9 cellular contexts compared by ENCODE assay signal in genomic region chr1:2298685-2299673, GRCh38.
DNase-seq lines count a peak whose midpoint lies in the region; ATAC-seq, FAIRE-seq and TF ChIP-seq lines count a peak whose summit lies in the region.
"Had no signal": no experiment of that assay in that cellular context is flagged by ENCODE, and none has a peak within 500 bp of the region (broad histone marks: within the 10 kb centered on the region; RNA-seq: fewer than 3 reads in every experiment).

No MANE protein-coding gene starts in this region.

- POLR2A ChIA-PET in GM12878 (lab: Charles Lee), result interaction anchor here (1.3 kb wide), 1 partner anchor 99 kb away, joined by 6 read pairs; no protein-coding TSS in a partner anchor

- H3K9ac ChIP-seq in GM12878 (ENCODE audit: control insufficient read depth, insufficient read depth, low read length), result no peak overlapping the region

- H3K27ac Mint-ChIP-seq in T-helper 1 cell treated with Interleukin-12 subunit alpha and Interleukin-12 subunit beta and Interleukin-4 antibody, amounts not matched to agents 30 μg/mL and 1 μg/mL, for 36 hours, result peak overlapping the region; percentile 74

- in situ Hi-C loops in GM12878 (cut with MboI), result loop anchor here (5.0 kb wide), 1 partner anchor 42 kb away; no protein-coding TSS in a partner anchor

- TF ChIP-seq POLR2A in GM12878 (IDR thresholded peaks at IDR 0.05; ENCODE audit: low read depth, low read length), result no peak

- ATAC-seq in GM12878 (no peak), left lung (peak; percentile 44), GM19035 (IDR thresholded peaks at IDR 0.05; ENCODE audit: unreplicated experiment) (no peak)

- RAD21 ChIA-PET in GM12878 (lab: Charles Lee; ENCODE audit: unreplicated experiment), result interaction anchor here (1.4 to 2.4 kb wide), 2 partner anchors 17 to 65 kb away, joined by 3 to 13 read pairs; no protein-coding TSS in a partner anchor

- H3K9me3 ChIP-seq in GM12878 (replicated peaks; ENCODE audit: control insufficient read depth, insufficient read depth, low read length) (no peaks in the 10 kb centered on the region), left lung (no peaks in the 10 kb centered on the region)
- H3K9me3 ChIP-seq: A549 had no signal

- TF ChIP-seq CTCF in GM12878 (IDR thresholded peaks at IDR 0.05 in 2 of 3, conservative IDR thresholded peaks at IDR 0.05 in 1 of 3; ENCODE audit: control insufficient read depth in 2 of 3, extremely low read depth in 1 of 3, insufficient read depth in 1 of 3, low read depth in 3 of 3, low read length in 3 of 3) (no peak), left lung (IDR thresholded peaks at IDR 0.05) (no peak)

- peaks cover 18% of the 10 kb centered on the region for H3K79me2 ChIP-seq in GM12878 (ENCODE audit: control insufficient read depth, insufficient read depth, low read length)

- H3K9me3 Mint-ChIP-seq in T-helper 1 cell treated with Interleukin-12 subunit alpha and Interleukin-12 subunit beta and Interleukin-4 antibody, amounts not matched to agents 30 μg/mL and 1 μg/mL, for 36 hours, result no peaks in the 10 kb centered on the region

- H3K36me3 ChIP-seq in GM12878 (ENCODE audit: control insufficient read depth in 2 of 2, insufficient read depth in 2 of 2, low read length in 1 of 2), result peaks cover 0 to under 1% of the 10 kb centered on the region in 2 experiments; a peak in 2 of 4 replicates
- H3K36me3 ChIP-seq in left lung, result peaks cover 0 to 29% of the 10 kb centered on the region in 2 donors

- H3K4me3 Mint-ChIP-seq in T-helper 1 cell treated with Interleukin-12 subunit alpha and Interleukin-12 subunit beta and Interleukin-4 antibody, amounts not matched to agents 30 μg/mL and 1 μg/mL, for 36 hours, result peak overlapping the region; percentile 17

- TF ChIP-seq RAD21 in GM12878 (IDR thresholded peaks at IDR 0.05; ENCODE audit: insufficient read depth, low read depth, low read length), result no peak

- SMC1A ChIA-PET in GM12878 (lab: Charles Lee; ENCODE audit: uncharacterized antibody, unreplicated experiment), result interaction anchor here (2.0 kb wide), 1 partner anchor 70 kb away, joined by 6 read pairs; no protein-coding TSS in a partner anchor

- no peak overlapping the region for H2AFZ ChIP-seq in GM12878 (ENCODE audit: control insufficient read depth, low read depth, low read length)

- peak overlapping the region; percentile 85 for H3K4me2 ChIP-seq in GM12878 (ENCODE audit: control insufficient read depth, insufficient read depth)
- H3K4me2 ChIP-seq: A549 had no signal

- no TSS peak for BruUV-seq in GM12878 (replicated peaks; lab: Mats Ljungman, UMichigan)

- CTCF ChIA-PET in GM12878 (lab: Yijun Ruan, JAX), result interaction anchor here (1.1 to 2.1 kb wide), 2 partner anchors 8 to 70 kb away, joined by 3 to 6 read pairs; no protein-coding TSS in a partner anchor

- WGBS in GM12878 (ENCODE audit: insufficient coverage, insufficient replicate concordance, low lambda C conversion rate, missing lambda C conversion rate), result 93% methylated on average over 32 of the region's 38 CpGs

- H3K27me3 ChIP-seq in GM12878 (replicated peaks in 1 of 2; ENCODE audit: control insufficient read depth in 2 of 2, insufficient read depth in 2 of 2, low read length in 1 of 2), result no peaks in the 10 kb centered on the region
- H3K27me3 ChIP-seq in left lung, result no peaks in the 10 kb centered on the region

- intact Hi-C loops in GM12878 (cut with micrococcal nuclease; ENCODE audit: unreplicated experiment) (loop anchor here (10.0 kb wide), 1 partner anchor 64 kb away; no protein-coding TSS in a partner anchor), left lung (cut with DNase I) (no loop called here), posterior cingulate gyrus (cut with DNase I) (no loop called here)

- TF ChIP-seq EP300 in GM12878 (IDR thresholded peaks at IDR 0.05; ENCODE audit: borderline replicate concordance in 1 of 2, control insufficient read depth in 1 of 2, low read depth in 2 of 2, low read length in 2 of 2), result no peak

- H3K36me3 Mint-ChIP-seq in T-helper 1 cell treated with Interleukin-12 subunit alpha and Interleukin-12 subunit beta and Interleukin-4 antibody, amounts not matched to agents 30 μg/mL and 1 μg/mL, for 36 hours (ENCODE audit: low read depth), result peaks cover 10% of the 10 kb centered on the region

- no peaks in the 10 kb centered on the region for H3K27me3 Mint-ChIP-seq in T-helper 1 cell treated with Interleukin-12 subunit alpha and Interleukin-12 subunit beta and Interleukin-4 antibody, amounts not matched to agents 30 μg/mL and 1 μg/mL, for 36 hours (ENCODE audit: low read depth)

- H3K27ac ChIP-seq in GM12878 (ENCODE audit: control insufficient read depth, insufficient read depth) (peak overlapping the region; percentile 91), left lung (peak overlapping the region; percentile 87 to 92), substantia nigra (ENCODE audit: low read depth, low read length, poor library complexity, severe bottlenecking) (peak overlapping the region; percentile 49)
- H3K27ac ChIP-seq: A549 had no signal

- H3K4me1 Mint-ChIP-seq in T-helper 1 cell treated with Interleukin-12 subunit alpha and Interleukin-12 subunit beta and Interleukin-4 antibody, amounts not matched to agents 30 μg/mL and 1 μg/mL, for 36 hours (ENCODE audit: low read depth), result peaks cover 42% of the 10 kb centered on the region

- H3K4me3 ChIP-seq in GM12878 (no peak overlapping the region), left lung (no peak overlapping the region)
- H3K4me3 ChIP-seq: A549 had no signal

- H3K4me1 ChIP-seq in GM12878 (ENCODE audit: control insufficient read depth, insufficient read depth, low read length) (peaks cover 28% of the 10 kb centered on the region), left lung (peaks cover 32 to 62% of the 10 kb centered on the region in 2 donors)
- H3K4me1 ChIP-seq: A549 had no signal

- no peak for FAIRE-seq in GM12878 (lab: Jason Lieb, UNC)
- FAIRE-seq: A549 had no signal

- no peaks in the 10 kb centered on the region for H4K20me1 ChIP-seq in GM12878 (ENCODE audit: control insufficient read depth, insufficient read depth)

- DNase-seq in T-helper 1 cell (no peak), GM12878 (ENCODE audit: low read depth, low spot score) (no peak), left lung (peak in 1 of 2 donors; percentile 68), substantia nigra (lab: John Stamatoyannopoulos, UW) (peak in 9 of 49 donors; percentile 13 to 51 (median 36)), posterior cingulate gyrus (no peak), COLO829 (ENCODE audit: low spot score) (no peak)

TF ChIP-seq in GM12878, 131 proteins besides CTCF, POLR2A, EP300 and RAD21 (continues in another document):
- TF ChIP-seq RB1 (IDR thresholded peaks at IDR 0.05; ENCODE audit: borderline replicate concordance), result no peak
- TF ChIP-seq ATF2 (IDR thresholded peaks at IDR 0.05; ENCODE audit: low read length), result no peak
- TF ChIP-seq ASH2L (IDR thresholded peaks at IDR 0.05; ENCODE audit: borderline replicate concordance, low read depth), result no peak
- TF ChIP-seq PRDM15 (CRISPR knock-in tag; IDR thresholded peaks at IDR 0.05), result no peak
- no peak for TF ChIP-seq CBX5 (IDR thresholded peaks at IDR 0.05; ENCODE audit: low read depth)
